Comparison of ENCODE assay signal across 26 cellular contexts in genomic region chr10:87966454-87966853, GRCh38.
"Had no signal": no experiment of that assay in that cellular context is flagged by ENCODE, and none has a peak within 500 bp of the region (broad histone marks: within the 10 kb centered on the region; RNA-seq: fewer than 3 reads in every experiment).

No MANE protein-coding gene starts in this region.

- H3K4me3 ChIP-seq: gastroesophageal sphincter, hepatocyte, right atrium auricular region, stomach, suprapubic skin, tibial artery, upper lobe of right lung had no signal

- H3K9me3 Mint-ChIP-seq: activated CD4-positive, alpha-beta memory T cell treated with anti-CD3 and anti-CD28 coated beads, Interleukin-2, amount 10 ng/mL, durations not matched to agents 7 days and 5 days; activated CD4-positive, alpha-beta T cell treated with anti-CD3 and anti-CD28 coated beads, Interleukin-2, amount 10 ng/mL, durations not matched to agents 7 days and 5 days; activated T-cell treated with anti-CD3 and anti-CD28 coated beads, Interleukin-2, amount 50 U/mL, for 4 hours; activated T-helper 17 cell treated with anti-CD3 and anti-CD28 coated beads, Interleukin-2, amount 50 U/mL, for 72 hours; naive thymus-derived CD8-positive, alpha-beta T cell; neural crest cell had no signal

- H3K27me3 ChIP-seq: gastroesophageal sphincter, hepatocyte, right atrium auricular region, stomach, suprapubic skin, tibial artery, upper lobe of right lung had no signal

- H3K4me1 ChIP-seq: suprapubic skin had no signal

- H3K27ac Mint-ChIP-seq: activated CD4-positive, alpha-beta memory T cell treated with anti-CD3 and anti-CD28 coated beads, Interleukin-2, amount 10 ng/mL, durations not matched to agents 7 days and 5 days; activated CD4-positive, alpha-beta T cell treated with anti-CD3 and anti-CD28 coated beads, Interleukin-2, amount 10 ng/mL, durations not matched to agents 7 days and 5 days; activated T-helper 17 cell treated with anti-CD3 and anti-CD28 coated beads, Interleukin-2, amount 50 U/mL, for 72 hours; stimulated activated naive B cell treated with anti-CD40 and anti-IgM and Interleukin-4, amounts not matched to agents 10 μg/mL and 1 μg/mL and 100 μg/mL, for 72 hours had no signal

- DNase-seq: activated CD4-positive, alpha-beta memory T cell treated with anti-CD3 and anti-CD28 coated beads, Interleukin-2, amount 10 ng/mL, durations not matched to agents 7 days and 5 days; activated CD4-positive, alpha-beta T cell treated with anti-CD3 and anti-CD28 coated beads, Interleukin-2, amount 10 ng/mL, durations not matched to agents 7 days and 5 days; activated CD4-positive, CD25-positive, alpha-beta regulatory T cell treated with anti-CD3 and anti-CD28 coated beads, Interleukin-2, amount 50 U/mL, for 72 hours; activated CD8-positive, alpha-beta memory T cell treated with anti-CD3 and anti-CD28 coated beads, Interleukin-2, amount 50 U/mL, for 48 hours; activated gamma-delta T cell treated with Interleukin-2 at 50 U/mL for 16 hours; activated naive CD4-positive, alpha-beta T cell treated with anti-CD3 and anti-CD28 coated beads, Interleukin-2, amount 50 U/mL, for 16 hours; activated T-cell treated with anti-CD3 and anti-CD28 coated beads, Interleukin-2, amount 50 U/mL, for 4 hours; amniotic stem cell; caudate nucleus; effector CD4-positive, alpha-beta T cell; mesenchymal stem cell; naive thymus-derived CD8-positive, alpha-beta T cell; occipital lobe; stimulated activated CD4-positive, alpha-beta T cell treated with anti-CD3 and anti-CD28 coated beads, Interleukin-15, amount 100 ng/mL, for 24 hours; stimulated activated CD4-positive, alpha-beta T cell treated with anti-CD3 and anti-CD28 coated beads, Interleukin-2, amount 100 ng/mL, for 24 hours; stimulated activated naive B cell treated with anti-CD40 and anti-IgM and Interleukin-4, amounts not matched to agents 10 μg/mL and 1 μg/mL and 100 μg/mL, for 72 hours; stomach; T-helper 2 cell; tibial artery; upper lobe of right lung had no signal

- H3K27ac ChIP-seq: gastroesophageal sphincter, hepatocyte, right atrium auricular region, stomach, suprapubic skin, tibial artery, upper lobe of right lung had no signal

- H3K9me3 ChIP-seq: gastroesophageal sphincter, right atrium auricular region, stomach, suprapubic skin, tibial artery, upper lobe of right lung had no signal

- H3K4me1 Mint-ChIP-seq: activated CD4-positive, alpha-beta memory T cell treated with anti-CD3 and anti-CD28 coated beads, Interleukin-2, amount 10 ng/mL, durations not matched to agents 7 days and 5 days; activated CD4-positive, alpha-beta T cell treated with anti-CD3 and anti-CD28 coated beads, Interleukin-2, amount 10 ng/mL, durations not matched to agents 7 days and 5 days; activated T-helper 17 cell treated with anti-CD3 and anti-CD28 coated beads, Interleukin-2, amount 50 U/mL, for 72 hours had no signal

- ATAC-seq: activated T-cell treated with anti-CD3 and anti-CD28 coated beads, Interleukin-2, amount 50 U/mL, for 4 hours; activated T-helper 17 cell treated with anti-CD3 and anti-CD28 coated beads, Interleukin-2, amount 50 U/mL, for 72 hours; gastroesophageal sphincter; naive thymus-derived CD8-positive, alpha-beta T cell; stimulated activated naive B cell treated with anti-CD40 and anti-IgM and Interleukin-4, amounts not matched to agents 10 μg/mL and 1 μg/mL and 100 μg/mL, for 72 hours; upper lobe of right lung had no signal

- H3K4me3 Mint-ChIP-seq: activated CD4-positive, alpha-beta memory T cell treated with anti-CD3 and anti-CD28 coated beads, Interleukin-2, amount 10 ng/mL, durations not matched to agents 7 days and 5 days; activated CD4-positive, alpha-beta T cell treated with anti-CD3 and anti-CD28 coated beads, Interleukin-2, amount 10 ng/mL, durations not matched to agents 7 days and 5 days; activated T-cell treated with anti-CD3 and anti-CD28 coated beads, Interleukin-2, amount 50 U/mL, for 4 hours; activated T-helper 17 cell treated with anti-CD3 and anti-CD28 coated beads, Interleukin-2, amount 50 U/mL, for 72 hours; naive thymus-derived CD8-positive, alpha-beta T cell; neural crest cell; stimulated activated naive B cell treated with anti-CD40 and anti-IgM and Interleukin-4, amounts not matched to agents 10 μg/mL and 1 μg/mL and 100 μg/mL, for 72 hours had no signal

- H3K27me3 Mint-ChIP-seq: activated CD4-positive, alpha-beta memory T cell treated with anti-CD3 and anti-CD28 coated beads, Interleukin-2, amount 10 ng/mL, durations not matched to agents 7 days and 5 days; activated CD4-positive, alpha-beta T cell treated with anti-CD3 and anti-CD28 coated beads, Interleukin-2, amount 10 ng/mL, durations not matched to agents 7 days and 5 days; activated T-helper 17 cell treated with anti-CD3 and anti-CD28 coated beads, Interleukin-2, amount 50 U/mL, for 72 hours; naive thymus-derived CD8-positive, alpha-beta T cell; stimulated activated naive B cell treated with anti-CD40 and anti-IgM and Interleukin-4, amounts not matched to agents 10 μg/mL and 1 μg/mL and 100 μg/mL, for 72 hours had no signal
